Comparison of ENCODE assay signal across 24 cellular contexts in the genomic region with DNA sequence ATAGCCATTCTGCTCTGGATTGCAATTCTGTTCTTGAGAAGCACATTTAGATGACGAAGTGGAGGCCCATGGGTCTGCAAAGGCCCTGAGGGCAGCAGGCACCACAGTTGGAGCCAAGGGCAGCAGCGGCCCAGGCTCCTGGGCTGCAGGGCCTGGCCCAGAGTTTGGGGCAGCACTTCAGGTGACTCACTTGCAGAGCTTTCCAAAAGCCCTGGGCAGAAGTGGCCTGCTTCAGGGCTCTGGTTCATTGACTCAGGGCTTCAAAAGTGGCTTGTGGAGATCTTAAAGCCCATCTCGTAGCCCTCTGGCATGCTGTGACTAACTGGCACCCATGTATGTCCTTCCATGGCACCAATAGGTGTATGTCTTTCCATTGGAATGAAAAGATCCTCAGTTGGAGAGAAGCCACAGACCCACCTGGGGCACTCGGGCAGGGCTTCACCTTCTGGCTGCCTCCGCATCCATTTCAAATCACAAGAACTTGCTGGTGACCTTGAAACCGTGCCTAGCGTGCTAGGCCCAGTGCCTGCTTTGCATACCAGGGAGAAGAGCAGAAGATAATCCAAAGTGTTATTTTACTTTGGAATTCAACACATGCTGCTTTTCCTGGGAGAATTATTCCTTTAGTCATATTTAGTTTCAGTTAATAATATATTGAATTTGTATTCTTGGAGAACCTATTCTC.
"Had no signal": no experiment of that assay in that cellular context is flagged by ENCODE, and none has a peak within 500 bp of the region (broad histone marks: within the 10 kb centered on the region; RNA-seq: fewer than 3 reads in every experiment).

No MANE protein-coding gene starts in this region.

- H3K36me3 Mint-ChIP-seq: immature natural killer cell; naive thymus-derived CD4-positive, alpha-beta T cell; type B pancreatic cell had no signal

- H3K27me3 Mint-ChIP-seq: stimulated activated naive CD8-positive, alpha-beta T cell treated with anti-CD3 and anti-CD28 coated beads, Interleukin-15, amount 100 ng/mL, for 72 hours had no signal

- H3K9me3 Mint-ChIP-seq: central memory CD8-positive, alpha-beta T cell; effector memory CD8-positive, alpha-beta T cell; immature natural killer cell; naive thymus-derived CD4-positive, alpha-beta T cell; stimulated activated naive CD8-positive, alpha-beta T cell treated with anti-CD3 and anti-CD28 coated beads, Interleukin-15, amount 100 ng/mL, for 72 hours; type B pancreatic cell had no signal

- H3K4me3 ChIP-seq: esophagus squamous epithelium, prostate gland, skin epidermis, suprapubic skin, tibial artery had no signal

- H3K4me1 ChIP-seq: esophagus squamous epithelium, prostate gland, tibial artery had no signal

- H3K9me3 ChIP-seq: esophagus squamous epithelium, prostate gland, suprapubic skin, tibial artery had no signal

- H3K4me1 Mint-ChIP-seq: central memory CD8-positive, alpha-beta T cell; immature natural killer cell; naive thymus-derived CD4-positive, alpha-beta T cell; stimulated activated naive CD8-positive, alpha-beta T cell treated with anti-CD3 and anti-CD28 coated beads, Interleukin-15, amount 100 ng/mL, for 72 hours had no signal

- DNase-seq: cortex of kidney; effector memory CD8-positive, alpha-beta T cell; erythroblast; esophagus squamous epithelium; foreskin melanocyte; glutamatergic neuron; hypothalamus; immature natural killer cell; mesenchymal stem cell; midbrain; naive thymus-derived CD4-positive, alpha-beta T cell; occipital lobe; right cardiac atrium; stimulated activated CD4-positive, alpha-beta T cell treated with anti-CD3 and anti-CD28 coated beads, Interleukin-15, amount 100 ng/mL, for 24 hours; stimulated activated CD4-positive, alpha-beta T cell treated with anti-CD3 and anti-CD28 coated beads, Interleukin-2, amount 100 ng/mL, for 48 hours; stimulated activated naive CD4-positive, alpha-beta T cell; stimulated activated naive CD8-positive, alpha-beta T cell treated with anti-CD3 and anti-CD28 coated beads, Interleukin-15, amount 100 ng/mL, for 72 hours; tibial artery had no signal

- H3K27ac ChIP-seq: esophagus squamous epithelium, parathyroid adenoma, prostate gland, skin epidermis, suprapubic skin, tibial artery had no signal

- H3K4me3 Mint-ChIP-seq: central memory CD8-positive, alpha-beta T cell; effector memory CD8-positive, alpha-beta T cell; immature natural killer cell; naive thymus-derived CD4-positive, alpha-beta T cell; stimulated activated naive CD8-positive, alpha-beta T cell treated with anti-CD3 and anti-CD28 coated beads, Interleukin-15, amount 100 ng/mL, for 72 hours; type B pancreatic cell had no signal

- H3K36me3 ChIP-seq: esophagus squamous epithelium, prostate gland, suprapubic skin, tibial artery had no signal

- H3K27ac Mint-ChIP-seq: immature natural killer cell had no signal

- ATAC-seq: effector memory CD8-positive, alpha-beta T cell; naive thymus-derived CD4-positive, alpha-beta T cell; right cardiac atrium; stimulated activated naive CD8-positive, alpha-beta T cell treated with anti-CD3 and anti-CD28 coated beads, Interleukin-15, amount 100 ng/mL, for 72 hours had no signal
